ENCODE assay signal across 8 cellular contexts in genomic region chr1:32221980-32222751, GRCh38. TPM values are rescaled to one million over a fixed set of nuclear protein-coding genes. Genes with fewer than 3 reads are reported as not detected.
DNase-seq lines count a peak whose midpoint lies in the region; ATAC-seq and TF ChIP-seq lines count a peak whose summit lies in the region.

TSS of gene EIF3I (plus strand) at chr1:32222407. CDS start at chr1:32222442, 35 bp downstream.
TSS of gene TMEM234 (minus strand) at chr1:32222353. CDS start at chr1:32222322, 31 bp downstream.

- peak; percentile 87 for ATAC-seq in GM18861 (IDR thresholded peaks at IDR 0.05; ENCODE audit: unreplicated experiment)
- peak; percentile 83 for ATAC-seq in HG03097 (IDR thresholded peaks at IDR 0.05; ENCODE audit: low FRiP score, unreplicated experiment)

- intact Hi-C loops in breast epithelium (cut with DNase I; ENCODE audit: low total_unique reads), result no loop called here

- H3K27me3 ChIP-seq in WERI-Rb-1 (ENCODE audit: insufficient read depth, low read depth, severe bottlenecking) (no peaks in the 10 kb centered on the region), breast epithelium (no peaks in the 10 kb centered on the region), skeletal muscle tissue (ENCODE audit: control insufficient read depth in 3 of 3, insufficient read depth in 3 of 3, low read length in 3 of 3) (no peaks in the 10 kb centered on the region)

- H3K27ac ChIP-seq in WERI-Rb-1 (peak within 1 kb of the TSS; percentile 65), breast epithelium (peak within 1 kb of the TSS; percentile 97), skeletal muscle tissue (ENCODE audit: low read depth, low read length) (peak within 1 kb of the TSS; percentile 97)

- peak within 1 kb of the TSS; percentile 96 to 99 (median 98) for H3K9ac ChIP-seq in skeletal muscle tissue (ENCODE audit: low read depth in 1 of 3, low read length in 3 of 3)

- H3K4me3 ChIP-seq in WERI-Rb-1 (ENCODE audit: low read depth, low read length) (peak within 1 kb of the TSS; percentile 93), breast epithelium (peak within 1 kb of the TSS; percentile 66 to 92 (median 85)), iPS-18c (ENCODE audit: insufficient read depth, low read depth, low read length) (peak within 1 kb of the TSS; percentile 96), skeletal muscle tissue (ENCODE audit: low read length in 3 of 3) (peak within 1 kb of the TSS; percentile 94 to 99 (median 97))

- H3K36me3 ChIP-seq in WERI-Rb-1 (peaks cover 31% of the 10 kb centered on the region), breast epithelium (no peaks in the 10 kb centered on the region), skeletal muscle tissue (ENCODE audit: control insufficient read depth in 3 of 3, insufficient read depth in 3 of 3, low read length in 3 of 3) (peaks cover 27 to 33% (median 31%) of the 10 kb centered on the region in 3 donors)

- DNase-seq in 8988T (peak; percentile 73), NCI-H2196 (lab: John Stamatoyannopoulos, UW; ENCODE audit: unreplicated experiment) (peak; percentile 94), WERI-Rb-1 (peak; percentile 90), breast epithelium (ENCODE audit: low spot score in 2 of 2) (peak; percentile 92 to 93)

- H3K9me3 ChIP-seq in WERI-Rb-1 (ENCODE audit: severe bottlenecking), result no peaks in the 10 kb centered on the region
- H3K9me3 ChIP-seq in breast epithelium, result no peaks in the 10 kb centered on the region
- H3K9me3 ChIP-seq in iPS-18c (ENCODE audit: control insufficient read depth, insufficient read depth, low read length), result no peaks in the 10 kb centered on the region
- no peaks in the 10 kb centered on the region for H3K9me3 ChIP-seq in skeletal muscle tissue (ENCODE audit: control insufficient read depth in 3 of 3, low read length in 3 of 3)

- TF ChIP-seq POLR2A in breast epithelium (IDR thresholded peaks at IDR 0.05), result peak; percentile 79

- H3K4me1 ChIP-seq in breast epithelium (peaks cover 10% of the 10 kb centered on the region in 2 donors), skeletal muscle tissue (ENCODE audit: control insufficient read depth in 3 of 3, insufficient read depth in 3 of 3, low read length in 3 of 3) (peaks cover 26 to 30% (median 27%) of the 10 kb centered on the region in 3 donors)

- TF ChIP-seq CTCF in WERI-Rb-1 (IDR thresholded peaks at IDR 0.05; ENCODE audit: low read depth, low read length) (no peak), breast epithelium (IDR thresholded peaks at IDR 0.05) (no peak)

RNA-seq across cellular contexts. Expression of gene EIF3I, which starts in this region (rescaled TPM):
- total RNA-seq in breast epithelium (100 to 1,000 TPM; 177 to 222 (median 190) TPM), skeletal muscle tissue (171 TPM)

RNA-seq across cellular contexts. Expression of gene TMEM234, which starts in this region (rescaled TPM):
- total RNA-seq in breast epithelium (10 to 100 TPM in 2 of 3 donors, 1 to 10 TPM in 1; 5.8 to 20.6 (median 13.4) TPM), skeletal muscle tissue (10.4 TPM)

Comparison
In these comparisons a context has a peak if more than half of its experiments do, and no peak if none do; other contexts are left out.
1. Peak in every context shown above with its lines: DNase-seq, ATAC-seq, H3K4me3 ChIP-seq and H3K27ac ChIP-seq.